21 cellular contexts compared by ENCODE assay signal in the genomic region with DNA sequence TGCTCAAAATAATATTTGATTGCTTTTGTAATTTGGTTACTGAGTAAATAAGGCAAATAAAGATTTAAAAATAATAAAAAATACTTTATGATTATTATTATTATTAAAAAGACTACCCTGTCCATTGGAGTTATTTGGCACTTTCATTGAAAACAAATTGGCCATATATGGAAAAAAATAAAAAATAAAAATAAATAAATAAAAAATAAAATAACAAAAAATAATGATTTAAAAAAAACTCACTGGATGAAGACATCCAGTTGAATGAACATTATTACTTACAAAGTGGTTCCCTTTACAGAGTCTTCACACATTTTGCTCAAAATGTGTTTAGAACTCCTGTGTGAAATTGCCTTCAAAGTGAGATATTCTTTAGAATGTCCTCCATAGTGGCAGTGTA.
A peak's percentile ranks its signal among the peaks of the same experiment; 100 is the strongest.
DNase-seq lines count a peak whose midpoint lies in the region; FAIRE-seq and TF ChIP-seq lines count a peak whose summit lies in the region.
"Had no signal": no experiment of that assay in that cellular context is flagged by ENCODE, and none has a peak within 500 bp of the region (broad histone marks: within the 10 kb centered on the region; RNA-seq: fewer than 3 reads in every experiment).

No MANE protein-coding gene starts in this region.

- H3K4me2 ChIP-seq in GM23248 (ENCODE audit: unreplicated experiment) (peak overlapping the region; percentile 43), PC-9 (peak overlapping the region; percentile 48)
- H3K4me2 ChIP-seq: BLaER1 had no signal

- in situ Hi-C loops in GM23248 (cut with MboI), result no loop called here

- CTCF ChIA-PET in PC-9 (lab: Charles Lee), result no interaction called here

- H3K79me2 ChIP-seq in GM23248 (ENCODE audit: insufficient read depth) (no peaks in the 10 kb centered on the region), PC-9 (ENCODE audit: low read depth) (no peaks in the 10 kb centered on the region)

- H3K27ac ChIP-seq in GM23248 (no peak overlapping the region), PC-9 (peak overlapping the region; percentile 52), small intestine (ENCODE audit: low read depth in 1 of 2, low read length in 1 of 2) (no peak overlapping the region)
- H3K27ac ChIP-seq: 22Rv1, BLaER1, C4-2B had no signal

- intact Hi-C loops in PC-9 (cut with micrococcal nuclease; ENCODE audit: unreplicated experiment), result no loop called here

- H2AFZ ChIP-seq in GM23248 (peak overlapping the region; percentile 39), PC-9 (no peak overlapping the region)

- TF ChIP-seq CTCF in PC-9 (conservative IDR thresholded peaks at IDR 0.05), result no peak
- no peak for TF ChIP-seq CTCF in GM20000 (IDR thresholded peaks at IDR 0.05; ENCODE audit: extremely low read depth, missing control alignments)

- DNase-seq in GM23248 (no peak), PC-9 (no peak), frontal cortex (ENCODE audit: low spot score in 2 of 2) (no peak), small intestine (no peak), NCI-H2029 (lab: John Stamatoyannopoulos, UW) (no peak), GM20000 (ENCODE audit: low spot score) (no peak), NCI-H2196 (lab: John Stamatoyannopoulos, UW; ENCODE audit: unreplicated experiment) (no peak)
- DNase-seq: Caco-2; CD4-positive, CD25-positive, alpha-beta regulatory T cell; CD8-positive, alpha-beta T cell; DMS153; DND-41; GOT3 had no signal

- H4K20me1 ChIP-seq in GM23248 (ENCODE audit: insufficient read depth) (no peaks in the 10 kb centered on the region), PC-9 (ENCODE audit: insufficient read depth) (no peaks in the 10 kb centered on the region)
- H4K20me1 ChIP-seq: BLaER1 had no signal

- no peak overlapping the region for H3K4me3 ChIP-seq in GM23248
- H3K4me3 ChIP-seq in PC-9, result no peak overlapping the region
- H3K4me3 ChIP-seq in small intestine (ENCODE audit: low read depth in 1 of 2, low read length in 2 of 2), result no peak overlapping the region
- H3K4me3 ChIP-seq: BLaER1, HAP-1 had no signal

- H3F3A ChIP-seq in GM23248 (ENCODE audit: insufficient read depth) (no peaks in the 10 kb centered on the region), PC-9 (ENCODE audit: insufficient read depth, low read depth) (no peaks in the 10 kb centered on the region)

- no TSS peak for BruUV-seq in PC-9 (replicated peaks; lab: Mats Ljungman, UMichigan)

- H3K9me2 ChIP-seq in GM23248 (ENCODE audit: insufficient read depth) (no peaks in the 10 kb centered on the region), PC-9 (ENCODE audit: insufficient read depth) (no peaks in the 10 kb centered on the region)

- H3K9me3 ChIP-seq in GM23248 (ENCODE audit: low read depth) (no peaks in the 10 kb centered on the region), PC-9 (ENCODE audit: insufficient read depth, low read depth) (no peaks in the 10 kb centered on the region), small intestine (ENCODE audit: control insufficient read depth, low read depth) (no peaks in the 10 kb centered on the region)
- H3K9me3 ChIP-seq: BLaER1, Caco-2, HAP-1 had no signal

- H3K27me3 ChIP-seq in GM23248 (replicated peaks; ENCODE audit: insufficient read depth) (no peaks in the 10 kb centered on the region), PC-9 (ENCODE audit: insufficient read depth, low read depth) (no peaks in the 10 kb centered on the region), small intestine (ENCODE audit: control insufficient read depth in 2 of 2, insufficient read depth in 2 of 2, low read length in 2 of 2) (no peaks in the 10 kb centered on the region)
- H3K27me3 ChIP-seq: BLaER1 had no signal

- no peak overlapping the region for H3K9ac ChIP-seq in GM23248
- H3K9ac ChIP-seq: BLaER1 had no signal

- POLR2A ChIA-PET in PC-9 (lab: Charles Lee; ENCODE audit: unreplicated experiment), result no interaction called here

- H3K36me3 ChIP-seq in GM23248 (ENCODE audit: low read depth), result no peaks in the 10 kb centered on the region
- H3K36me3 ChIP-seq in PC-9 (ENCODE audit: low read depth), result no peaks in the 10 kb centered on the region
- no peaks in the 10 kb centered on the region for H3K36me3 ChIP-seq in small intestine (ENCODE audit: control insufficient read depth in 2 of 2, insufficient read depth in 2 of 2, low read length in 2 of 2)
- H3K36me3 ChIP-seq: BLaER1, HAP-1 had no signal

- peak; percentile 76 for FAIRE-seq in frontal cortex (lab: Jason Lieb, UNC)
- FAIRE-seq in small intestine (lab: Jason Lieb, UNC), result peak; percentile 47
- FAIRE-seq: A204.1, G401.6, GM12892, H54 had no signal

- H3K4me1 ChIP-seq in GM23248 (ENCODE audit: insufficient read depth) (peaks cover 13% of the 10 kb centered on the region), PC-9 (replicated peaks; ENCODE audit: insufficient read depth) (peaks cover 19% of the 10 kb centered on the region), small intestine (ENCODE audit: control insufficient read depth in 2 of 2, insufficient read depth in 1 of 2, low read depth in 1 of 2, low read length in 1 of 2) (no peaks in the 10 kb centered on the region)
- H3K4me1 ChIP-seq: Caco-2 had no signal
